Comparison of ENCODE assay signal across 8 cellular contexts in the genomic region with DNA sequence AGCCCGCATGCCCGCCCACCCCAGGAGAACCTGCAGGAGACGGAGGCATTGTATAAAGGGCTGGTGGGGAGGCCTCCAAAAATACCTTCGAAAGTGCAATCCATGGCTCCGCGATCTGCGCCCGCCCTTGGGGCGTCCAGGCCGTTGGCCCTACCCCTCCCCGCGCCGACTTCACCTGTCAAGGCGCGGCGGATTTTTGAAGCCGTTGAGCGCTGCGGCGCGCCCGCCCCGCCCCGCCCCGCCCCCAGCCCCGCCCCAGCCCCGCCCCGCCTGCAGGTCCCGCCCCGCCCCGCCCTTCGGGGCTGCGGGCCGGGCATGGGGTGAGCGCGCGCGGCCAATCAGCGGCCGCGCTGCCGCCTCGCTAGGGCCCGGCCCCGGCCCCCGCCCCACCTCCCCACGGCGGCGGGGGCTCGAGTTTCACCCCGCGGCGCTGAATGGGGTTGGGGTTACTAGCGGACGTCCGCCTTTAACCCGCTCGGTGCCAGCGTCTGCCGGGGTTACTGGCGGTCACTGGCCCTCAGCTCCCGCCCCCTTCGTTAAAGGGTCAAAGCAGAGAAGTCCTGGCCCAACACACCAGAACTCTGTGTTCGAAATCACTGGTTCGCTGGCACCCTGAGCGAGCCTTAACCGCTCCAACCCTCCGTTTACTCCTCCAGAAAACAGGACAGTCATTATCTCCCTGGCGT. TPM values are rescaled to one million over a fixed set of nuclear protein-coding genes. Genes with fewer than 3 reads are reported as not detected.
DNase-seq lines count a peak whose midpoint lies in the region; FAIRE-seq and TF ChIP-seq lines count a peak whose summit lies in the region.

No MANE protein-coding gene starts in this region.

- peak overlapping the region; percentile 76 to 80 for H3K27ac ChIP-seq in right atrium auricular region

- H3K9me3 Mint-ChIP-seq in HFFc6: no peaks in the 10 kb centered on the region

- H3K36me3 ChIP-seq in right atrium auricular region: peaks cover 10% of the 10 kb centered on the region

- H3K4me3 ChIP-seq in right atrium auricular region: peak overlapping the region; percentile 35 to 58

- peak; percentile 35; the same call in 1 of the 2 replicates for TF ChIP-seq POLR2A in GM12892 (IDR thresholded peaks at IDR 0.05; ENCODE audit: low read depth, low read length)

- H3K4me1 Mint-ChIP-seq in HFFc6 (ENCODE audit: low read depth): peaks cover 60% of the 10 kb centered on the region

- FAIRE-seq in GM12892 (lab: Jason Lieb, UNC): peak; percentile 71

- peaks cover 9% of the 10 kb centered on the region for H3K36me3 Mint-ChIP-seq in HFFc6 (ENCODE audit: low read depth)

- peaks cover 0 to 73% of the 10 kb centered on the region in 2 donors for H3K4me1 ChIP-seq in right atrium auricular region

- no peaks in the 10 kb centered on the region for H3K27me3 ChIP-seq in right atrium auricular region

- TF ChIP-seq CTCF in HFFc6 (IDR thresholded peaks at IDR 0.05) (no peak), right atrium auricular region (IDR thresholded peaks at IDR 0.05) (no peak)

- H3K27me3 Mint-ChIP-seq in HFFc6 (ENCODE audit: insufficient read depth): peaks cover 13% of the 10 kb centered on the region

- DNase-seq in GM12892 (ENCODE audit: insufficient read length): peak; percentile 100
- DNase-seq in HFFc6: peak; percentile 33
- peak; percentile 44 for DNase-seq in NCI-H1092 (lab: John Stamatoyannopoulos, UW)
- peak; percentile 67 to 92 (median 72) for DNase-seq in T-helper 1 cell
- DNase-seq in amniotic stem cell (lab: John Stamatoyannopoulos, UW): peak; percentile 33
- peak; percentile 84 for DNase-seq in right atrium auricular region (ENCODE audit: low spot score)
- peak; percentile 94 for DNase-seq in putamen (ENCODE audit: low spot score)
- no peak for DNase-seq in DMS114 treated with DMSO at 0.1 percent for 48 hours (lab: John Stamatoyannopoulos, UW; ENCODE audit: unreplicated experiment)

- H3K4me3 Mint-ChIP-seq in HFFc6: peak overlapping the region; percentile 81

- H3K9me3 ChIP-seq in right atrium auricular region: no peaks in the 10 kb centered on the region

- H3K27ac Mint-ChIP-seq in HFFc6: peak overlapping the region; percentile 86

RNA-seq across cellular contexts. Expression of a gene that starts 13.2 kb away (rescaled TPM):
- polyA plus RNA-seq in GM12892 (2012; ENCODE audit: missing spikeins): 14.3 TPM
- 10 to 100 TPM; 34.9 to 51.7 (median 40.5) TPM for total RNA-seq in HFFc6 (2021; fragmentation: NEBNext Ultra II Directional; extraction: Animal tissue kit (Norgen Biotek cat#: 25700))
- 10 to 100 TPM; 17.0 to 29.8 TPM for total RNA-seq in right atrium auricular region
